In genomic region chr5:78640622-78641021, GRCh38 we compare ENCODE assay signal across 12 cellular contexts. TPM values are rescaled to one million over a fixed set of nuclear protein-coding genes. Genes with fewer than 3 reads are reported as not detected.
DNase-seq lines count a peak whose midpoint lies in the region; ATAC-seq, FAIRE-seq and TF ChIP-seq lines count a peak whose summit lies in the region.
"Had no signal": no experiment of that assay in that cellular context is flagged by ENCODE, and none has a peak within 500 bp of the region (broad histone marks: within the 10 kb centered on the region; RNA-seq: fewer than 3 reads in every experiment).

No MANE protein-coding gene starts in this region.

- no peak overlapping the region for H3K14ac ChIP-seq in H9 (ENCODE audit: insufficient read depth, low read length)

- no peak overlapping the region; a peak in 1 of 5 replicates for H3K4me3 Mint-ChIP-seq in H9
- H3K4me3 Mint-ChIP-seq in memory B cell: no peak overlapping the region
- H3K4me3 Mint-ChIP-seq: activated CD4-positive, alpha-beta T cell treated with anti-CD3 and anti-CD28 coated beads, Interleukin-2, amount 10 ng/mL, durations not matched to agents 7 days and 5 days had no signal

- TF ChIP-seq CTCF in H9 (conservative IDR thresholded peaks at IDR 0.05): no peak

- H3K79me1 ChIP-seq in H9 (ENCODE audit: insufficient read depth, low read depth, low read length, poor library complexity, severe bottlenecking): peaks cover 5% of the 10 kb centered on the region

- H3K9me3 Mint-ChIP-seq in H9 (no peaks in the 10 kb centered on the region), memory B cell (no peaks in the 10 kb centered on the region)
- H3K9me3 Mint-ChIP-seq: activated CD4-positive, alpha-beta T cell treated with anti-CD3 and anti-CD28 coated beads, Interleukin-2, amount 10 ng/mL, durations not matched to agents 7 days and 5 days had no signal

- H3K27ac Mint-ChIP-seq in H9 (peak overlapping the region; percentile 36 to 65 (median 62); a peak in 3 of 7 replicates), memory B cell (peak overlapping the region; percentile 7)
- H3K27ac Mint-ChIP-seq: activated CD4-positive, alpha-beta T cell treated with anti-CD3 and anti-CD28 coated beads, Interleukin-2, amount 10 ng/mL, durations not matched to agents 7 days and 5 days had no signal

- no peaks in the 10 kb centered on the region for H3K23me2 ChIP-seq in H9 (ENCODE audit: insufficient read length, low read depth, low read length, poor library complexity, severe bottlenecking)

- no peak overlapping the region for H2BK5ac ChIP-seq in H9 (ENCODE audit: insufficient read length, low read length)

- H3K27ac ChIP-seq in H9 (ENCODE audit: insufficient read length, low read depth, low read length): no peak overlapping the region

- H3K4me2 ChIP-seq in H9 (ENCODE audit: insufficient read depth, insufficient read length, low read length): no peak overlapping the region

- H3K4me1 Mint-ChIP-seq in H9 (peaks cover 35 to 47% of the 10 kb centered on the region in 2 experiments), memory B cell (peaks cover 28% of the 10 kb centered on the region)
- H3K4me1 Mint-ChIP-seq: activated CD4-positive, alpha-beta T cell treated with anti-CD3 and anti-CD28 coated beads, Interleukin-2, amount 10 ng/mL, durations not matched to agents 7 days and 5 days had no signal

- H2BK15ac ChIP-seq in H9 (ENCODE audit: low read depth, low read length): no peak overlapping the region

- peak; percentile 55 for ATAC-seq in GM18502 (IDR thresholded peaks at IDR 0.05; ENCODE audit: poor library complexity, unreplicated experiment)
- ATAC-seq in memory B cell (ENCODE audit: low read depth): no peak

- peaks cover 53% of the 10 kb centered on the region; the same call in 1 of the 2 replicates for H3K79me2 ChIP-seq in H9 (ENCODE audit: insufficient read depth, low read length)

- H3K27me3 ChIP-seq in H9 (ENCODE audit: insufficient read depth, low read length): no peaks in the 10 kb centered on the region

- no peak overlapping the region for H2BK20ac ChIP-seq in H9 (ENCODE audit: low read depth, low read length, poor library complexity, severe bottlenecking)

- H3K36me3 Mint-ChIP-seq in H9 (ENCODE audit: insufficient read depth in 1 of 3, low read depth in 3 of 3) (peaks cover 12 to 31% (median 20%) of the 10 kb centered on the region in 3 experiments; a peak in 6 of 7 replicates), memory B cell (peaks cover 11% of the 10 kb centered on the region)

- WGBS in H9 (ENCODE audit: extremely low coverage, insufficient read length, low lambda C conversion rate): no CpG with 5 or more reads among the region's 1 CpG

- no peak overlapping the region for H3K4ac ChIP-seq in H9 (ENCODE audit: low read depth, low read length)

- H3K27me3 Mint-ChIP-seq in H9 (ENCODE audit: low read depth): no peaks in the 10 kb centered on the region
- no peaks in the 10 kb centered on the region for H3K27me3 Mint-ChIP-seq in memory B cell

- H4K8ac ChIP-seq in H9 (replicated peaks; ENCODE audit: insufficient read length, low read depth, low read length): no peak overlapping the region

- no peak overlapping the region for H4K91ac ChIP-seq in H9 (ENCODE audit: insufficient read length, low read depth, low read length)

- H3K9ac ChIP-seq in H9 (ENCODE audit: extremely low read depth, insufficient read length, low read length): no peak overlapping the region

- H3K4me1 ChIP-seq in H9 (ENCODE audit: insufficient read depth, low read length): peaks cover 15% of the 10 kb centered on the region; the same call in 1 of the 2 replicates

- DNase-seq in H9 (no peak), RCC 7860 (ENCODE audit: low spot score) (peak; percentile 74), memory B cell (ENCODE audit: low spot score in 2 of 2) (no peak), NCI-H446 treated with DMSO at 0.1 percent for 48 hours (lab: John Stamatoyannopoulos, UW) (no peak), NCI-H187 treated with DMSO at 0.1 percent for 48 hours (lab: John Stamatoyannopoulos, UW) (no peak), NOMO-1 treated with dmso at 0.1 percent for 144 hours (lab: John Stamatoyannopoulos, UW; ENCODE audit: unreplicated experiment) (no peak), mucosa of gallbladder (ENCODE audit: low spot score) (no peak)
- DNase-seq: activated CD4-positive, alpha-beta T cell treated with anti-CD3 and anti-CD28 coated beads, Interleukin-2, amount 10 ng/mL, durations not matched to agents 7 days and 5 days; cortex of kidney; GDM1; left colon had no signal

- no peak overlapping the region for H3K23ac ChIP-seq in H9 (ENCODE audit: insufficient read length, low read depth, low read length)

- no peak overlapping the region for H3K18ac ChIP-seq in H9 (ENCODE audit: insufficient read length, low read depth, low read length)

- H2BK120ac ChIP-seq in H9 (ENCODE audit: low read depth, low read length, poor library complexity, severe bottlenecking): no peak overlapping the region

- H4K20me1 ChIP-seq in H9 (ENCODE audit: control insufficient read depth, insufficient read depth, insufficient read length): no peaks in the 10 kb centered on the region

- FAIRE-seq in RCC 7860 (lab: Jason Lieb, UNC): peak; percentile 58

- H2AFZ ChIP-seq in H9 (ENCODE audit: low read length): no peak overlapping the region

- H3K56ac ChIP-seq in H9 (ENCODE audit: insufficient read length, low read depth, low read length): no peak overlapping the region

- no peak overlapping the region for H2AK5ac ChIP-seq in H9 (ENCODE audit: insufficient read length, low read length)

- H3K9me3 ChIP-seq in H9 (ENCODE audit: control insufficient read depth, low read depth, low read length): no peaks in the 10 kb centered on the region

- no peak overlapping the region for H3T11ph ChIP-seq in H9 (ENCODE audit: low read length)

- no peak overlapping the region for H4K5ac ChIP-seq in H9 (ENCODE audit: insufficient read length, low read depth, low read length)

- H2BK12ac ChIP-seq in H9 (ENCODE audit: insufficient read length, low read depth, low read length): no peak overlapping the region

RNA-seq across cellular contexts. Expression of gene LHFPL2, which starts 8.0 kb away (rescaled TPM):
- 26.3 and 26.6 TPM in 2 replicates for total RNA-seq in H9 (2021)
- total RNA-seq in mucosa of gallbladder: 22.5 TPM
